ENCODE assay signal across 1 cellular context in the genomic region with DNA sequence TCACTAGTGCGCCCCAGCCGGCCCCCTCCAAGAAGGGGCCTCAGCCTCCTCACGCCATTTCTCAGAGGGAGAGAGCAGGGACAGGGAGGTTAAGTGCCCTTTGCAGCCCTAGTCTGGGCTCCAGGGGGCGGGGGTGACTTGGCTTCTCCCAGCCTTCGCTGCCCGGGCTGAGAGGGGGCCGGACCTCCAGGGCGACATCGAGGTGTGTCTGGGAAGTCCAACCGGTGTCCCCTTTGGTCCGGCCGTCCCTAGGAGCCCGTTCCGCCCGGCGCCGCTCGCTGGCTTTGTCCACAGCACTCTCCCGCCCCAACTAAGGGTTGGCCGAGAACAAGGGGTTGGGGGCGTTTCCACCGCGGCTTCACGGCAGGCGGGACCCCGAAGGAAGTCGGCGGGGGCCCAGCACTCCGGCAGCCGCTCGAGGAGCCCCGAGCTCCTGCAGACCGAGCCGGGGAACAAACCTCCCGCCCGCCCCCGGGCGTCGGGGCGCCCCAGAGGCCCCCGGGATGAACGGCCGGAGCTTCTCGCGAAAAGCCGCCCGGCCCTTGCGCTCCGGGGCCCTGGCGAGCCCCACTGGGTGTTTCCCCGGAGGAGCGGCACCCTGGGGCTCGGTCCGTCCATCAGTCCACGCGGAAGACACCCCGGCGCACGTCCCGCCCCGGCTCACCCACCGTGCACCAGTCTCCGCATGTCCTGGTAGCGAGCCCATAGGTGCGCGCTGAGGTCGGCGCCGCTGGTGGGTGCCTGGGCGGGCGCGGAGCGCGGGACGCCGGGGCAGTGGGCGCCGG.
TF ChIP-seq lines count a peak whose summit lies in the region.

No MANE protein-coding gene starts in this region.

TF ChIP-seq in IMR-90, 13 proteins besides CTCF, POLR2A, EP300 and RAD21:
- TF ChIP-seq MXI1 (IDR thresholded peaks at IDR 0.05; ENCODE audit: borderline replicate concordance, low read depth, low read length) (peak; percentile 42; the same call in 1 of the 2 replicates), CEBPB (IDR thresholded peaks at IDR 0.05; ENCODE audit: low read depth, low read length) (no peak)
TF ChIP-seq in IMR-90: peak in this region for 1.
